In genomic region chrX:153742111-153742510, GRCh38 we compare ENCODE assay signal across 14 cellular contexts. TPM values are rescaled to one million over a fixed set of nuclear protein-coding genes. Genes with fewer than 3 reads are reported as not detected.
"Had no signal": no experiment of that assay in that cellular context is flagged by ENCODE, and none has a peak within 500 bp of the region (broad histone marks: within the 10 kb centered on the region; RNA-seq: fewer than 3 reads in every experiment).

No MANE protein-coding gene starts in this region.

RNA-seq across cellular contexts. Expression of gene PLXNB3, which starts 21.9 kb away (rescaled TPM):
- total RNA-seq: activated B cell treated with CpG ODN at 0.5 μM for 24 hours had no signal

RNA-seq across cellular contexts. Expression of gene SRPK3, which starts 38.7 kb away (rescaled TPM):
- total RNA-seq: activated B cell treated with CpG ODN at 0.5 μM for 24 hours; activated CD4-positive, alpha-beta memory T cell treated with anti-CD3 and anti-CD28 coated beads for 36 hours; activated CD4-positive, alpha-beta memory T cell treated with anti-CD3 and anti-CD28 coated beads, Interleukin-2, amount 10 ng/mL, durations not matched to agents 7 days and 5 days; activated CD4-positive, alpha-beta T cell treated with anti-CD3 and anti-CD28 coated beads for 36 hours; activated CD4-positive, alpha-beta T cell treated with anti-CD3 and anti-CD28 coated beads, Interleukin-2, amount 10 ng/mL, durations not matched to agents 24 days and 14 days; activated CD4-positive, alpha-beta T cell treated with anti-CD3 and anti-CD28 coated beads, Interleukin-2, amount 10 ng/mL, durations not matched to agents 7 days and 5 days; activated CD8-positive, alpha-beta memory T cell treated with anti-CD3 and anti-CD28 coated beads for 36 hours; activated CD8-positive, alpha-beta memory T cell treated with anti-CD3 and anti-CD28 coated beads, Interleukin-2, amount 10 ng/mL, durations not matched to agents 7 days and 5 days; activated CD8-positive, alpha-beta T cell treated with anti-CD3 and anti-CD28 coated beads, Interleukin-2, amount 10 ng/mL, durations not matched to agents 7 days and 5 days; T-cell; T-helper 1 cell treated with Interleukin-12 subunit alpha and Interleukin-12 subunit beta and Interleukin-4 antibody, amounts not matched to agents 30 ng/mL and 1 ng/mL, for 36 hours; T-helper 17 cell; T-helper 2 cell treated with Interferon-gamma antibody and Interleukin-4, amounts not matched to agents 100 ng/mL and 5 ng/mL, for 36 hours; WTC11 had no signal
